Comparison of ENCODE assay signal across 9 cellular contexts in genomic region chr12:53481957-53482586, GRCh38. TPM values are rescaled to one million over a fixed set of nuclear protein-coding genes. Genes with fewer than 3 reads are reported as not detected.
DNase-seq lines count a peak whose midpoint lies in the region; ATAC-seq and TF ChIP-seq lines count a peak whose summit lies in the region.
"Had no signal": no experiment of that assay in that cellular context is flagged by ENCODE, and none has a peak within 500 bp of the region (broad histone marks: within the 10 kb centered on the region; RNA-seq: fewer than 3 reads in every experiment).

No MANE protein-coding gene starts in this region.

- H3K27ac ChIP-seq in right atrium auricular region (no peak overlapping the region), RWPE2 (ENCODE audit: poor library complexity, severe bottlenecking) (peak overlapping the region; percentile 26), thoracic aorta (peak overlapping the region; percentile 23 to 42)
- H3K27ac ChIP-seq: left lung had no signal

- peak; percentile 19 for ATAC-seq in Right ventricle myocardium superior (ENCODE audit: poor library complexity)
- ATAC-seq in RWPE2 (ENCODE audit: low read depth), result peak; percentile 29; the same call in 2 of the 3 replicates
- no peak for ATAC-seq in thoracic aorta (ENCODE audit: insufficient number of reproducible peaks, low FRiP score, low read depth)
- ATAC-seq: left lung had no signal

- H3K9me3 ChIP-seq in right atrium auricular region, result no peaks in the 10 kb centered on the region
- no peaks in the 10 kb centered on the region for H3K9me3 ChIP-seq in RWPE2 (ENCODE audit: severe bottlenecking)
- H3K9me3 ChIP-seq in thoracic aorta, result no peaks in the 10 kb centered on the region
- H3K9me3 ChIP-seq: left lung had no signal

- intact Hi-C loops in Right ventricle myocardium superior (cut with DNase I), result no loop called here

- H3K4me3 ChIP-seq in right atrium auricular region, result no peak overlapping the region
- H3K4me3 ChIP-seq in RWPE2 (ENCODE audit: severe bottlenecking), result no peak overlapping the region
- H3K4me3 ChIP-seq in fibroblast of the aortic adventitia (ENCODE audit: low read depth, low read length), result no peak overlapping the region
- no peak overlapping the region for H3K4me3 ChIP-seq in thoracic aorta
- H3K4me3 ChIP-seq: left lung had no signal

- DNase-seq in Right ventricle myocardium superior (no peak), right atrium auricular region (ENCODE audit: low spot score) (no peak), RWPE2 (ENCODE audit: low spot score) (no peak), fibroblast of the aortic adventitia (ENCODE audit: low read depth) (no peak), thoracic aorta (ENCODE audit: low spot score) (no peak), amygdala (lab: John Stamatoyannopoulos, UW) (no peak), midbrain (lab: John Stamatoyannopoulos, UW) (no peak), UCSD-AML1 (lab: John Stamatoyannopoulos, UW; ENCODE audit: unreplicated experiment) (no peak)
- DNase-seq: left lung had no signal

- H3K36me3 ChIP-seq in right atrium auricular region (peaks cover 77% of the 10 kb centered on the region), RWPE2 (ENCODE audit: low read depth) (peaks cover 91% of the 10 kb centered on the region), thoracic aorta (peaks cover 78% of the 10 kb centered on the region)

- TF ChIP-seq CTCF in right atrium auricular region (IDR thresholded peaks at IDR 0.05) (no peak), RWPE2 (IDR thresholded peaks at IDR 0.05; ENCODE audit: poor library complexity, severe bottlenecking) (no peak), fibroblast of the aortic adventitia (IDR thresholded peaks at IDR 0.05; ENCODE audit: insufficient read depth, low read length) (peak; percentile 39), thoracic aorta (IDR thresholded peaks at IDR 0.05) (no peak)

- H3K27me3 ChIP-seq in right atrium auricular region, result no peaks in the 10 kb centered on the region
- no peaks in the 10 kb centered on the region for H3K27me3 ChIP-seq in RWPE2 (ENCODE audit: insufficient read depth, poor library complexity, severe bottlenecking)
- no peaks in the 10 kb centered on the region for H3K27me3 ChIP-seq in thoracic aorta (replicated peaks; ENCODE audit: insufficient read depth)
- H3K27me3 ChIP-seq: left lung had no signal

- H3K4me1 ChIP-seq in right atrium auricular region (peaks cover 0 to 32% of the 10 kb centered on the region in 2 donors), RWPE2 (ENCODE audit: insufficient read depth, poor library complexity, severe bottlenecking) (peaks cover 4% of the 10 kb centered on the region), thoracic aorta (ENCODE audit: control insufficient read depth in 1 of 2, low read depth in 2 of 2) (peaks cover 0 to 12% of the 10 kb centered on the region in 2 donors)

RNA-seq across cellular contexts. Expression of gene MAP3K12, which starts 17.2 kb away (rescaled TPM):
- 5.5 TPM for total RNA-seq in Right ventricle myocardium superior
- total RNA-seq in right atrium auricular region, result 1 to 10 TPM; 2.6 to 9.8 TPM
- 32.1 and 118 TPM in 2 replicates for total RNA-seq in fibroblast of the aortic adventitia (ENCODE audit: low replicate concordance)
- 10 to 100 TPM; 27.9 to 36.8 TPM for total RNA-seq in thoracic aorta

RNA-seq across cellular contexts. Expression of gene TARBP2, which starts 19.0 kb away (rescaled TPM):
- total RNA-seq in Right ventricle myocardium superior (10.8 TPM), right atrium auricular region (10 to 100 TPM; 11.1 to 18.9 TPM), fibroblast of the aortic adventitia (ENCODE audit: low replicate concordance) (32.4 and 43.9 TPM in 2 replicates), thoracic aorta (10 to 100 TPM; 14.2 to 27.7 TPM)

RNA-seq across cellular contexts. Expression of gene NPFF, which starts 25.2 kb away (rescaled TPM):
- total RNA-seq in Right ventricle myocardium superior, result not detected
- total RNA-seq in right atrium auricular region, result not detected
- not detected in 2 replicates for total RNA-seq in fibroblast of the aortic adventitia (ENCODE audit: low replicate concordance)
- 1 to 10 TPM in 1 of 2 donors, not detected in 1; 9.1 TPM for total RNA-seq in thoracic aorta
- total RNA-seq: left lung had no signal

RNA-seq across cellular contexts. Expression of gene PCBP2, which starts 30.2 kb away (rescaled TPM):
- total RNA-seq in Right ventricle myocardium superior (503 TPM), right atrium auricular region (100 to 1,000 TPM; 288 to 378 TPM), fibroblast of the aortic adventitia (ENCODE audit: low replicate concordance) (165 and 233 TPM in 2 replicates), thoracic aorta (100 to 1,000 TPM; 326 to 466 TPM)

RNA-seq across cellular contexts. Expression of gene PRR13, which starts 40.5 kb away (rescaled TPM):
- total RNA-seq in Right ventricle myocardium superior, result 46.0 TPM
- 10 to 100 TPM; 38.8 to 60.6 TPM for total RNA-seq in right atrium auricular region
- total RNA-seq in fibroblast of the aortic adventitia (ENCODE audit: low replicate concordance), result 59.5 and 60.0 TPM in 2 replicates
- total RNA-seq in thoracic aorta, result 10 to 100 TPM; 53.6 to 86.2 TPM

Comparison
In these comparisons a context has a peak if more than half of its experiments do, and no peak if none do; other contexts are left out.
1. H3K27ac ChIP-seq: peak in RWPE2 (single experiment) and thoracic aorta (2 of 2); none in right atrium auricular region (0 of 2).